Comparison of ENCODE assay signal across 9 cellular contexts in genomic region chr17:31787857-31788570, GRCh38.
A peak's percentile ranks its signal among the peaks of the same experiment; 100 is the strongest.
DNase-seq lines count a peak whose midpoint lies in the region; ATAC-seq and TF ChIP-seq lines count a peak whose summit lies in the region.
"Had no signal": no experiment of that assay in that cellular context is flagged by ENCODE, and none has a peak within 500 bp of the region (broad histone marks: within the 10 kb centered on the region; RNA-seq: fewer than 3 reads in every experiment).

No MANE protein-coding gene starts in this region.

- peak; percentile 92 to 95 for ATAC-seq in right cardiac atrium
- ATAC-seq in thoracic aorta (ENCODE audit: insufficient number of reproducible peaks, low FRiP score, low read depth): peak; percentile 98
- ATAC-seq in HG02885 (IDR thresholded peaks at IDR 0.05; ENCODE audit: poor library complexity, unreplicated experiment): no peak
- no peak for ATAC-seq in GM18909 (IDR thresholded peaks at IDR 0.05; ENCODE audit: poor library complexity, unreplicated experiment)
- ATAC-seq: K562 had no signal

- intact Hi-C loops in ascending aorta (cut with DNase I): loop anchor here (1.0 to 5.0 kb wide), 3 partner anchors 23 to 216 kb away; no protein-coding TSS in a partner anchor
- intact Hi-C loops in right cardiac atrium (cut with DNase I): no loop called here

- H3K27ac ChIP-seq in ascending aorta: peak overlapping the region; percentile 55 to 85
- peak overlapping the region; percentile 54 for H3K27ac ChIP-seq in right cardiac atrium (ENCODE audit: low read length)
- H3K27ac ChIP-seq in thoracic aorta: peak overlapping the region; percentile 64 to 73

- H3K4me3 ChIP-seq in HFF-Myc (replicated peaks; ENCODE audit: low read depth, low read length) (no peak overlapping the region), ascending aorta (no peak overlapping the region), right cardiac atrium (ENCODE audit: low read length) (no peak overlapping the region), thoracic aorta (no peak overlapping the region)
- H3K4me3 ChIP-seq: K562 had no signal

- DNase-seq in HFF-Myc (ENCODE audit: extremely low read depth, low read depth): peak; percentile 86
- DNase-seq in ascending aorta (ENCODE audit: low spot score in 2 of 2): peak; percentile 51 to 89
- peak; percentile 52 to 71 (median 62) for DNase-seq in right cardiac atrium
- peak; percentile 57 for DNase-seq in thoracic aorta (ENCODE audit: low spot score)
- no peak for DNase-seq in mesenteric fat pad (ENCODE audit: low spot score)
- no peak for DNase-seq in NCI-H510A treated with DMSO at 0.1 percent for 48 hours (lab: John Stamatoyannopoulos, UW)

- H3K27me3 ChIP-seq in ascending aorta (no peaks in the 10 kb centered on the region), right cardiac atrium (ENCODE audit: control insufficient read depth, insufficient read depth) (no peaks in the 10 kb centered on the region), thoracic aorta (replicated peaks; ENCODE audit: insufficient read depth) (no peaks in the 10 kb centered on the region)

- 37% methylated on average over 7 of the region's 7 CpGs for WGBS in right cardiac atrium

- H3K4me1 ChIP-seq in ascending aorta: peaks cover 0 to 7% of the 10 kb centered on the region in 2 donors
- no peaks in the 10 kb centered on the region for H3K4me1 ChIP-seq in right cardiac atrium (ENCODE audit: control insufficient read depth, insufficient read depth, low read length)
- peaks cover 0 to 17% of the 10 kb centered on the region in 2 donors for H3K4me1 ChIP-seq in thoracic aorta (ENCODE audit: control insufficient read depth in 1 of 2, low read depth in 2 of 2)

- TF ChIP-seq CTCF in HFF-Myc (IDR thresholded peaks at IDR 0.05; ENCODE audit: low read depth, low read length, missing control alignments) (no peak), ascending aorta (IDR thresholded peaks at IDR 0.05) (no peak), thoracic aorta (IDR thresholded peaks at IDR 0.05) (no peak)

- H3K9me3 ChIP-seq in ascending aorta (no peaks in the 10 kb centered on the region), right cardiac atrium (ENCODE audit: control insufficient read depth, low read length) (no peaks in the 10 kb centered on the region), thoracic aorta (no peaks in the 10 kb centered on the region)

- H3K36me3 ChIP-seq in ascending aorta (no peaks in the 10 kb centered on the region), thoracic aorta (no peaks in the 10 kb centered on the region)

Comparison
In these comparisons a context has a peak if more than half of its experiments do, and no peak if none do; other contexts are left out.
1. DNase-seq: peak in HFF-Myc (single experiment), ascending aorta (2 of 2), right cardiac atrium (3 of 3) and thoracic aorta (single experiment); none in mesenteric fat pad (single experiment) and NCI-H510A treated with DMSO at 0.1 percent for 48 hours (single experiment).
2. ATAC-seq: peak in right cardiac atrium (2 of 2) and thoracic aorta (single experiment); none in HG02885 (single experiment) and GM18909 (single experiment).
3. Peak in every context shown above with its lines, with median percentiles within 50 percentile points of each other: H3K27ac ChIP-seq.